In genomic region chr11:75667831-75668507, GRCh38 we compare ENCODE assay signal across 8 cellular contexts. TPM values are rescaled to one million over a fixed set of nuclear protein-coding genes. Genes with fewer than 3 reads are reported as not detected.
DNase-seq lines count a peak whose midpoint lies in the region; ATAC-seq and TF ChIP-seq lines count a peak whose summit lies in the region.

No MANE protein-coding gene starts in this region.

- H2AFZ ChIP-seq in PC-9 = no peak overlapping the region

- H3K27me3 ChIP-seq in A673 (replicated peaks; ENCODE audit: insufficient read depth, low read depth, low read length, poor library complexity) (peaks cover 74% of the 10 kb centered on the region), iPS DF 6.9 (ENCODE audit: control insufficient read depth, insufficient read depth, low read length) (peaks cover 56% of the 10 kb centered on the region), PC-9 (ENCODE audit: insufficient read depth, low read depth) (peaks cover 11% of the 10 kb centered on the region)

- no peak overlapping the region for H3K27ac ChIP-seq in A673 (ENCODE audit: low read depth, low read length, poor library complexity, severe bottlenecking)
- H3K27ac ChIP-seq in iPS DF 6.9 (ENCODE audit: low read length) = no peak overlapping the region
- no peak overlapping the region for H3K27ac ChIP-seq in PC-9

- H3K4me1 ChIP-seq in A673 (ENCODE audit: insufficient read depth, low read length, poor library complexity, severe bottlenecking) = peaks cover 27% of the 10 kb centered on the region
- H3K4me1 ChIP-seq in iPS DF 6.9 (ENCODE audit: control insufficient read depth, insufficient read depth, low read length) = peaks cover 7% of the 10 kb centered on the region
- H3K4me1 ChIP-seq in PC-9 (replicated peaks; ENCODE audit: insufficient read depth) = 0 out of 2 replicates have a peak, but pooled peaks cover 5% of the 10 kb centered on the region

- CTCF ChIA-PET in A673 (lab: Charles Lee) (no interaction called here), PC-9 (lab: Charles Lee) (no interaction called here)

- no peaks in the 10 kb centered on the region for H3K9me3 ChIP-seq in A673 (ENCODE audit: low read depth, low read length, poor library complexity, severe bottlenecking)
- no peaks in the 10 kb centered on the region for H3K9me3 ChIP-seq in iPS DF 6.9 (ENCODE audit: control insufficient read depth, insufficient read depth, low read length)
- no peaks in the 10 kb centered on the region for H3K9me3 ChIP-seq in PC-9 (ENCODE audit: insufficient read depth, low read depth)

- intact Hi-C loops in A673 (cut with micrococcal nuclease; ENCODE audit: unreplicated experiment) = loop anchor here (5.0 kb wide), 1 partner anchor 71 kb away; no protein-coding TSS in a partner anchor
- intact Hi-C loops in PC-9 (cut with micrococcal nuclease; ENCODE audit: unreplicated experiment) = no loop called here

- H3K79me2 ChIP-seq in PC-9 (ENCODE audit: low read depth) = no peaks in the 10 kb centered on the region

- H3K36me3 ChIP-seq in A673 (ENCODE audit: insufficient read depth, low read length, poor library complexity, severe bottlenecking) (no peaks in the 10 kb centered on the region), iPS DF 6.9 (ENCODE audit: control insufficient read depth, insufficient read depth, low read length) (no peaks in the 10 kb centered on the region), PC-9 (ENCODE audit: low read depth) (no peaks in the 10 kb centered on the region)

- no CpG with 5 or more reads among the region's 77 CpGs for WGBS in iPS DF 6.9 (ENCODE audit: insufficient coverage, insufficient read length)

- no peak for TF ChIP-seq CTCF in A673 (conservative IDR thresholded peaks at IDR 0.05; ENCODE audit: low read depth, low read length)
- no peak for TF ChIP-seq CTCF in GM10266 (IDR thresholded peaks at IDR 0.05; ENCODE audit: control insufficient read depth, insufficient read depth, low read depth, missing control alignments)
- no peak for TF ChIP-seq CTCF in astrocyte of the cerebellum (IDR thresholded peaks at IDR 0.05; ENCODE audit: low read depth, low read length, missing control alignments)
- TF ChIP-seq CTCF in PC-9 (conservative IDR thresholded peaks at IDR 0.05) = no peak

- no TSS peak for BruUV-seq in A673 (replicated peaks; lab: Mats Ljungman, UMichigan)
- BruUV-seq in PC-9 (replicated peaks; lab: Mats Ljungman, UMichigan) = no TSS peak

- H4K20me1 ChIP-seq in PC-9 (ENCODE audit: insufficient read depth) = no peaks in the 10 kb centered on the region

- H3K4me2 ChIP-seq in PC-9 = no peak overlapping the region

- peak overlapping the region; percentile 38 for H3K4me3 ChIP-seq in A673 (ENCODE audit: low read depth, low read length, poor library complexity, severe bottlenecking)
- H3K4me3 ChIP-seq in astrocyte of the cerebellum (ENCODE audit: low read depth, low read length) = peak overlapping the region; percentile 30
- H3K4me3 ChIP-seq in iPS DF 6.9 (ENCODE audit: low read length) = peak overlapping the region; percentile 38; the same call in 1 of the 2 replicates
- no peak overlapping the region for H3K4me3 ChIP-seq in PC-9

- no peak for ATAC-seq in GM19328 (IDR thresholded peaks at IDR 0.05; ENCODE audit: unreplicated experiment)

- POLR2A ChIA-PET in A673 (lab: Charles Lee; ENCODE audit: low non-redundant PET) = no interaction called here
- POLR2A ChIA-PET in PC-9 (lab: Charles Lee; ENCODE audit: unreplicated experiment) = no interaction called here

- peak; percentile 70 for DNase-seq in A673 (ENCODE audit: low spot score)
- DNase-seq in GM10266 (ENCODE audit: extremely low spot score) = peak; percentile 75
- peak; percentile 52 for DNase-seq in NCI-H510A (lab: John Stamatoyannopoulos, UW)
- no peak for DNase-seq in astrocyte of the cerebellum (ENCODE audit: low read depth)
- DNase-seq in iPS DF 6.9 (ENCODE audit: low read depth, low spot score) = no peak
- DNase-seq in putamen (ENCODE audit: low spot score) = peak; percentile 74
- DNase-seq in PC-9 = no peak

- H3K9me2 ChIP-seq in PC-9 (ENCODE audit: insufficient read depth) = no peaks in the 10 kb centered on the region

- in situ Hi-C loops in astrocyte of the cerebellum (cut with HindIII; ENCODE audit: low sequenced_read_pairs) = no loop called here

- H3F3A ChIP-seq in PC-9 (ENCODE audit: insufficient read depth, low read depth) = no peaks in the 10 kb centered on the region

RNA-seq across cellular contexts. Expression of gene MAP6, which starts 0.9 kb away (rescaled TPM):
- total RNA-seq in A673 (2021) = 0.24 TPM in 1 of 2 replicates, not detected in the other
- total RNA-seq in PC-9 (2021) = 0.45 TPM in 1 of 2 replicates, not detected in the other

RNA-seq across cellular contexts. Expression of gene MOGAT2, which starts 49.7 kb away (rescaled TPM):
- total RNA-seq in A673 (2021) (not detected in 2 replicates), PC-9 (2021) (not detected in 2 replicates)

Comparison
In these comparisons a context has a peak if more than half of its experiments do, and no peak if none do; other contexts are left out.
1. DNase-seq: peak in A673 (single experiment), GM10266 (single experiment), NCI-H510A (single experiment) and putamen (single experiment); none in astrocyte of the cerebellum (single experiment), iPS DF 6.9 (single experiment) and PC-9 (0 of 2).